ENCODE assay signal across 1 cellular context in genomic region chr14:104875811-104876210, GRCh38.
TF ChIP-seq lines count a peak whose summit lies in the region.

No MANE protein-coding gene starts in this region.

TF ChIP-seq in K562, 482 proteins besides CTCF, POLR2A, EP300 and RAD21:
- TF ChIP-seq MAZ (CRISPR knock-in tag; conservative IDR thresholded peaks at IDR 0.05 in 1 of 2, IDR thresholded peaks at IDR 0.05 in 1 of 2) = no peak
- TF ChIP-seq SREBF2 (CRISPR knock-in tag; IDR thresholded peaks at IDR 0.05) = no peak
- TF ChIP-seq HCFC1 (IDR thresholded peaks at IDR 0.05; ENCODE audit: low read depth, low read length) = no peak
- TF ChIP-seq ILF3 (IDR thresholded peaks at IDR 0.05; ENCODE audit: borderline replicate concordance) = no peak
